Comparison of ENCODE assay signal across 13 cellular contexts in genomic region chr12:116317986-116318737, GRCh38. TPM values are rescaled to one million over a fixed set of nuclear protein-coding genes. Genes with fewer than 3 reads are reported as not detected.
A peak's percentile ranks its signal among the peaks of the same experiment; 100 is the strongest.
DNase-seq lines count a peak whose midpoint lies in the region; ATAC-seq, FAIRE-seq and TF ChIP-seq lines count a peak whose summit lies in the region.
"Had no signal": no experiment of that assay in that cellular context is flagged by ENCODE, and none has a peak within 500 bp of the region (broad histone marks: within the 10 kb centered on the region; RNA-seq: fewer than 3 reads in every experiment).

No MANE protein-coding gene starts in this region.

- FAIRE-seq in keratinocyte (lab: Jason Lieb, UNC) = peak; percentile 90

- H3K27me3 ChIP-seq in keratinocyte (ENCODE audit: control insufficient read depth, extremely low read depth, insufficient read depth, low read length) (no peaks in the 10 kb centered on the region), sigmoid colon (no peaks in the 10 kb centered on the region)

- H3K9me3 ChIP-seq in keratinocyte (ENCODE audit: control insufficient read depth, low read depth, low read length) = no peaks in the 10 kb centered on the region
- H3K9me3 ChIP-seq in sigmoid colon = no peaks in the 10 kb centered on the region

- H3K4me1 ChIP-seq in keratinocyte (ENCODE audit: control insufficient read depth, extremely low read depth, insufficient read depth, low read length) = peaks cover 31% of the 10 kb centered on the region
- peaks cover 3 to 33% (median 30%) of the 10 kb centered on the region in 4 donors for H3K4me1 ChIP-seq in sigmoid colon

- H3K4me3 ChIP-seq in keratinocyte (ENCODE audit: control insufficient read depth in 2 of 3, extremely low read depth in 1 of 3, insufficient read depth in 2 of 3, low read depth in 1 of 3, low read length in 3 of 3) = peak overlapping the region in 2 of 3 experiments; percentile 5 to 65
- H3K4me3 ChIP-seq in sigmoid colon = peak overlapping the region in 3 of 4 donors; percentile 16 to 32 (median 19)

- TF ChIP-seq POLR2A in sigmoid colon (IDR thresholded peaks at IDR 0.05) = no peak

- peak overlapping the region; percentile 83 for H2AFZ ChIP-seq in keratinocyte (ENCODE audit: control insufficient read depth, low read length)

- H4K20me1 ChIP-seq in keratinocyte (ENCODE audit: control insufficient read depth, extremely low read depth, insufficient read depth, low read length) = no peaks in the 10 kb centered on the region

- 51 to 80% methylated on average over 26 of the region's 26 CpGs for WGBS in sigmoid colon, 2 donors

- H3K79me2 ChIP-seq in keratinocyte (ENCODE audit: control insufficient read depth, insufficient read depth, low read length) = no peaks in the 10 kb centered on the region

- intact Hi-C loops in sigmoid colon (cut with DNase I) = loop anchor here (5.0 kb wide), 1 partner anchor 114 kb away; no protein-coding TSS in a partner anchor

- peak overlapping the region; percentile 88 for H3K4me2 ChIP-seq in keratinocyte (ENCODE audit: control insufficient read depth, extremely low read depth, insufficient read depth, low read depth, low read length)

- peak; percentile 67 for DNase-seq in DMS79 (lab: John Stamatoyannopoulos, UW)
- no peak for DNase-seq in keratinocyte (ENCODE audit: low read depth, low spot score)
- peak; percentile 75 for DNase-seq in sigmoid colon
- no peak for DNase-seq in NCI-H1048 (lab: John Stamatoyannopoulos, UW)
- DNase-seq in activated CD4-positive, alpha-beta T cell treated with anti-CD3 and anti-CD28 coated beads for 4 hours = no peak
- DNase-seq: activated CD4-positive, alpha-beta T cell treated with anti-CD3 and anti-CD28 coated beads, Interleukin-2, amount 50 U/mL, for 4 hours; activated effector memory CD4-positive, alpha-beta T cell treated with anti-CD3 and anti-CD28 coated beads, Interleukin-2, amount 50 U/mL, for 16 hours; central memory CD4-positive, alpha-beta T cell; erythroblast; GM23248 had no signal

- H3K27ac ChIP-seq in VCaP (peak overlapping the region; percentile 75), keratinocyte (ENCODE audit: control insufficient read depth, insufficient read depth, low read length) (peak overlapping the region; percentile 89), sigmoid colon (peak overlapping the region; percentile 82 to 90 (median 88))

- H3K9me1 ChIP-seq in keratinocyte (ENCODE audit: control insufficient read depth, extremely low read depth, insufficient read depth, low read length) = no peaks in the 10 kb centered on the region

- ATAC-seq in HG02852 (IDR thresholded peaks at IDR 0.05; ENCODE audit: unreplicated experiment) = no peak
- ATAC-seq in HG02759 (IDR thresholded peaks at IDR 0.05; ENCODE audit: unreplicated experiment) = no peak

- dilution Hi-C loops in keratinocyte (cut with MboI; ENCODE audit: extremely low pct_ligation_motif_present, low sequenced_read_pairs) = no loop called here

- H3K36me3 ChIP-seq in keratinocyte (ENCODE audit: control insufficient read depth in 2 of 2, extremely low read depth in 1 of 2, insufficient read depth in 2 of 2, low read length in 2 of 2) (no peaks in the 10 kb centered on the region), sigmoid colon (no peaks in the 10 kb centered on the region)

- no peak for TF ChIP-seq CTCF in VCaP (conservative IDR thresholded peaks at IDR 0.05)
- no peak for TF ChIP-seq CTCF in keratinocyte (optimal IDR thresholded peaks at IDR 0.05 in 1 of 3, IDR thresholded peaks at IDR 0.05 in 1 of 3, conservative IDR thresholded peaks at IDR 0.05 in 1 of 3; ENCODE audit: extremely low read depth in 1 of 3, insufficient read depth in 2 of 3, low read length in 3 of 3)
- no peak for TF ChIP-seq CTCF in sigmoid colon (IDR thresholded peaks at IDR 0.05)

- H3K9ac ChIP-seq in keratinocyte (ENCODE audit: control insufficient read depth, extremely low read depth, insufficient read depth, low read length) = peak overlapping the region; percentile 66

- no peak for TF ChIP-seq EP300 in sigmoid colon (IDR thresholded peaks at IDR 0.05)

RNA-seq across cellular contexts. Expression of gene MED13L, which starts 40.7 kb away (rescaled TPM):
- polyA plus RNA-seq in keratinocyte (25.9 to 31.7 TPM (median 28.2 TPM) in 3 replicates), sigmoid colon (10 to 100 TPM; 12.5 to 26.3 (median 12.6) TPM)
- polyA plus RNA-seq in keratinocyte (2011; ENCODE audit: low read depth) = 25.4 TPM
- 17.3 and 28.0 TPM in 2 replicates for polyA plus RNA-seq in keratinocyte (2011; cell fraction: cytosol; rRNA removed)
- polyA plus RNA-seq in keratinocyte (2011; cell fraction: nucleus; rRNA removed) = 56.7 and 69.2 TPM in 2 replicates
- 19.9 and 27.2 TPM in 2 replicates for polyA plus RNA-seq in keratinocyte (2012; ENCODE audit: low replicate concordance)
- 57.7 to 176 TPM (median 96.7 TPM) in 3 replicates for polyA minus RNA-seq in keratinocyte
- 37.2 TPM for polyA minus RNA-seq in keratinocyte (2011; cell fraction: cytosol; rRNA and poly(A)+ RNA removed)
- 132 and 288 TPM in 2 replicates for polyA minus RNA-seq in keratinocyte (2011; cell fraction: nucleus; rRNA and poly(A)+ RNA removed)
- total RNA-seq in sigmoid colon = 100 to 1,000 TPM; 151 to 246 (median 213) TPM

Comparison
In these comparisons a context has a peak if more than half of its experiments do, and no peak if none do; other contexts are left out.
1. DNase-seq: peak in DMS79 (single experiment) and sigmoid colon (single experiment); none in keratinocyte (single experiment), NCI-H1048 (single experiment) and activated CD4-positive, alpha-beta T cell treated with anti-CD3 and anti-CD28 coated beads for 4 hours (0 of 2).
2. Peak in every context shown above with its lines, with median percentiles within 50 percentile points of each other: H3K27ac ChIP-seq.